9 cellular contexts compared by ENCODE assay signal in genomic region chr19:4609878-4610511, GRCh38. TPM values are rescaled to one million over a fixed set of nuclear protein-coding genes. Genes with fewer than 3 reads are reported as not detected.
DNase-seq lines count a peak whose midpoint lies in the region; ATAC-seq, FAIRE-seq and TF ChIP-seq lines count a peak whose summit lies in the region.
"Had no signal": no experiment of that assay in that cellular context is flagged by ENCODE, and none has a peak within 500 bp of the region (broad histone marks: within the 10 kb centered on the region; RNA-seq: fewer than 3 reads in every experiment).

No MANE protein-coding gene starts in this region.

- H3K36me3 Mint-ChIP-seq in dendritic cell treated with granulocyte-macrophage colony-stimulating factor and Interleukin-4, amounts not matched to agents 40 ng/mL and 50 ng/mL, for 4 days (ENCODE audit: low read depth): no peaks in the 10 kb centered on the region
- H3K36me3 Mint-ChIP-seq in effector memory CD8-positive, alpha-beta T cell (ENCODE audit: insufficient read depth): peaks cover 9% of the 10 kb centered on the region

- H3K9me3 Mint-ChIP-seq in dendritic cell treated with granulocyte-macrophage colony-stimulating factor and Interleukin-4, amounts not matched to agents 40 ng/mL and 50 ng/mL, for 4 days: no peaks in the 10 kb centered on the region
- no peaks in the 10 kb centered on the region for H3K9me3 Mint-ChIP-seq in effector memory CD8-positive, alpha-beta T cell

- H3K27ac ChIP-seq in neutrophil: peak overlapping the region; percentile 73
- H3K27ac ChIP-seq in gastroesophageal sphincter: no peak overlapping the region

- H3K27me3 Mint-ChIP-seq in dendritic cell treated with granulocyte-macrophage colony-stimulating factor and Interleukin-4, amounts not matched to agents 40 ng/mL and 50 ng/mL, for 4 days: peaks cover 27% of the 10 kb centered on the region
- H3K27me3 Mint-ChIP-seq in effector memory CD8-positive, alpha-beta T cell: peaks cover 18 to 28% of the 10 kb centered on the region in 2 donors

- H3K9me3 ChIP-seq in neutrophil (no peaks in the 10 kb centered on the region), gastroesophageal sphincter (no peaks in the 10 kb centered on the region)

- intact Hi-C loops in dendritic cell treated with granulocyte-macrophage colony-stimulating factor and Interleukin-4, amounts not matched to agents 40 ng/mL and 50 ng/mL, for 4 days (cut with micrococcal nuclease): no loop called here

- H3K27me3 ChIP-seq in neutrophil (peaks cover 37% of the 10 kb centered on the region), gastroesophageal sphincter (peaks cover 48% of the 10 kb centered on the region)

- H3K4me3 ChIP-seq in neutrophil (ENCODE audit: low read depth in 1 of 2, low read length in 1 of 2) (peak overlapping the region; percentile 41 to 52), gastroesophageal sphincter (no peak overlapping the region)

- peak; percentile 38 for FAIRE-seq in GM12892 (lab: Jason Lieb, UNC)

- DNase-seq in GM12892 (ENCODE audit: insufficient read length) (no peak), NCI-H69 (lab: John Stamatoyannopoulos, UW) (peak; percentile 70)
- DNase-seq in effector memory CD8-positive, alpha-beta T cell: no peak
- no peak for DNase-seq in activated CD4-positive, alpha-beta T cell treated with anti-CD3 and anti-CD28 coated beads for 4 hours
- DNase-seq: MM.1S had no signal

- H3K4me1 ChIP-seq in neutrophil (ENCODE audit: control insufficient read depth in 1 of 2, insufficient read depth in 1 of 2, low read depth in 1 of 2, low read length in 1 of 2) (peaks cover 33 to 37% of the 10 kb centered on the region in 2 experiments), gastroesophageal sphincter (peaks cover 0 to 15% (median 4%) of the 10 kb centered on the region in 3 donors)

- H3K27ac Mint-ChIP-seq in dendritic cell treated with granulocyte-macrophage colony-stimulating factor and Interleukin-4, amounts not matched to agents 40 ng/mL and 50 ng/mL, for 4 days: peak overlapping the region; percentile 9
- H3K27ac Mint-ChIP-seq in effector memory CD8-positive, alpha-beta T cell: no peak overlapping the region

- WGBS in gastroesophageal sphincter (ENCODE audit: low coverage in 1 of 2), 2 donors: 15 to 17% methylated on average over 6 to 7 of the region's 15 CpGs

- TF ChIP-seq CTCF in neutrophil (IDR thresholded peaks at IDR 0.05) (no peak), gastroesophageal sphincter (IDR thresholded peaks at IDR 0.05) (no peak)

- H3K4me1 Mint-ChIP-seq in dendritic cell treated with granulocyte-macrophage colony-stimulating factor and Interleukin-4, amounts not matched to agents 40 ng/mL and 50 ng/mL, for 4 days (ENCODE audit: low read depth): peaks cover 37% of the 10 kb centered on the region
- H3K4me1 Mint-ChIP-seq in effector memory CD8-positive, alpha-beta T cell (ENCODE audit: low read depth in 2 of 2): no peaks in the 10 kb centered on the region

- no peak for ATAC-seq in effector memory CD8-positive, alpha-beta T cell (replicated peaks)
- ATAC-seq in GM21381 (IDR thresholded peaks at IDR 0.05; ENCODE audit: unreplicated experiment): no peak
- ATAC-seq in gastroesophageal sphincter: no peak

- TF ChIP-seq POLR2A in GM12892 (IDR thresholded peaks at IDR 0.05; ENCODE audit: low read depth, low read length) (no peak), gastroesophageal sphincter (IDR thresholded peaks at IDR 0.05) (no peak)

- H3K4me3 Mint-ChIP-seq in dendritic cell treated with granulocyte-macrophage colony-stimulating factor and Interleukin-4, amounts not matched to agents 40 ng/mL and 50 ng/mL, for 4 days: peak overlapping the region; percentile 4
- H3K4me3 Mint-ChIP-seq in effector memory CD8-positive, alpha-beta T cell: no peak overlapping the region

- TF ChIP-seq EP300 in gastroesophageal sphincter (IDR thresholded peaks at IDR 0.05): no peak

- H3K36me3 ChIP-seq in neutrophil (no peaks in the 10 kb centered on the region), gastroesophageal sphincter (no peaks in the 10 kb centered on the region)

RNA-seq across cellular contexts. Expression of gene TNFAIP8L1, which starts 29.3 kb away (rescaled TPM):
- polyA plus RNA-seq in GM12892 (2012; ENCODE audit: missing spikeins): 6.7 TPM
- total RNA-seq in gastroesophageal sphincter: 10 to 100 TPM in 1 of 4 donors, 1 to 10 TPM in 3; 5.8 to 16.4 (median 7.0) TPM

RNA-seq across cellular contexts. Expression of gene SEMA6B, which starts 50.5 kb away (rescaled TPM):
- not detected for polyA plus RNA-seq in GM12892 (2012; ENCODE audit: missing spikeins)
- total RNA-seq in gastroesophageal sphincter: 10 to 100 TPM in 1 of 4 donors, 1 to 10 TPM in 3; 2.0 to 12.4 (median 7.3) TPM

Comparison
In these comparisons a context has a peak if more than half of its experiments do, and no peak if none do; other contexts are left out.
1. H3K4me3 ChIP-seq: peak in neutrophil (2 of 2); none in gastroesophageal sphincter (0 of 2).